1 cellular context compared by ENCODE assay signal in the genomic region with DNA sequence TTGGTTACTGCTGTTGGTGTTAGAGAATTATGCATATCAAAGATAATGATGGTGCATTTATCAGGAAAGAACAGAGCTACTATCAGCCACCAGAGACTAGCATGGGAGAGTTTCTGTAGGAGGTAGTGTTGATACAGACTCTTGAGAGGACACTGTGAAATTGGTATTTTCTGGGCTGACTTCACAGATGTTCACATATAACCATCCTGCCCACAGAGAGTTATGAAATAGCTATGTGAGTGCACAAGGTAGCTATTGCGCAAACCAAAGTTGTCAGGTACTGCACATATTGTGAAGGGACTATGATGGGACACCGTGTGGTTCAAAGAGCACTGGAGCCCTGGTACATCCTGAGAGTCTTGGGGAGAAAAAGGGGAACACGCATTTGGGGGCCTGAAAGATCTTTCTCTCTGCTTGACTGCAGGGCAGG.
A peak's percentile ranks its signal among the peaks of the same experiment; 100 is the strongest.
TF ChIP-seq lines count a peak whose summit lies in the region.

No MANE protein-coding gene starts in this region.

TF ChIP-seq in HepG2, 621 proteins besides CTCF, POLR2A, EP300 and RAD21 (continued from another document and continues in another):
- TF ChIP-seq, protein P1, sequence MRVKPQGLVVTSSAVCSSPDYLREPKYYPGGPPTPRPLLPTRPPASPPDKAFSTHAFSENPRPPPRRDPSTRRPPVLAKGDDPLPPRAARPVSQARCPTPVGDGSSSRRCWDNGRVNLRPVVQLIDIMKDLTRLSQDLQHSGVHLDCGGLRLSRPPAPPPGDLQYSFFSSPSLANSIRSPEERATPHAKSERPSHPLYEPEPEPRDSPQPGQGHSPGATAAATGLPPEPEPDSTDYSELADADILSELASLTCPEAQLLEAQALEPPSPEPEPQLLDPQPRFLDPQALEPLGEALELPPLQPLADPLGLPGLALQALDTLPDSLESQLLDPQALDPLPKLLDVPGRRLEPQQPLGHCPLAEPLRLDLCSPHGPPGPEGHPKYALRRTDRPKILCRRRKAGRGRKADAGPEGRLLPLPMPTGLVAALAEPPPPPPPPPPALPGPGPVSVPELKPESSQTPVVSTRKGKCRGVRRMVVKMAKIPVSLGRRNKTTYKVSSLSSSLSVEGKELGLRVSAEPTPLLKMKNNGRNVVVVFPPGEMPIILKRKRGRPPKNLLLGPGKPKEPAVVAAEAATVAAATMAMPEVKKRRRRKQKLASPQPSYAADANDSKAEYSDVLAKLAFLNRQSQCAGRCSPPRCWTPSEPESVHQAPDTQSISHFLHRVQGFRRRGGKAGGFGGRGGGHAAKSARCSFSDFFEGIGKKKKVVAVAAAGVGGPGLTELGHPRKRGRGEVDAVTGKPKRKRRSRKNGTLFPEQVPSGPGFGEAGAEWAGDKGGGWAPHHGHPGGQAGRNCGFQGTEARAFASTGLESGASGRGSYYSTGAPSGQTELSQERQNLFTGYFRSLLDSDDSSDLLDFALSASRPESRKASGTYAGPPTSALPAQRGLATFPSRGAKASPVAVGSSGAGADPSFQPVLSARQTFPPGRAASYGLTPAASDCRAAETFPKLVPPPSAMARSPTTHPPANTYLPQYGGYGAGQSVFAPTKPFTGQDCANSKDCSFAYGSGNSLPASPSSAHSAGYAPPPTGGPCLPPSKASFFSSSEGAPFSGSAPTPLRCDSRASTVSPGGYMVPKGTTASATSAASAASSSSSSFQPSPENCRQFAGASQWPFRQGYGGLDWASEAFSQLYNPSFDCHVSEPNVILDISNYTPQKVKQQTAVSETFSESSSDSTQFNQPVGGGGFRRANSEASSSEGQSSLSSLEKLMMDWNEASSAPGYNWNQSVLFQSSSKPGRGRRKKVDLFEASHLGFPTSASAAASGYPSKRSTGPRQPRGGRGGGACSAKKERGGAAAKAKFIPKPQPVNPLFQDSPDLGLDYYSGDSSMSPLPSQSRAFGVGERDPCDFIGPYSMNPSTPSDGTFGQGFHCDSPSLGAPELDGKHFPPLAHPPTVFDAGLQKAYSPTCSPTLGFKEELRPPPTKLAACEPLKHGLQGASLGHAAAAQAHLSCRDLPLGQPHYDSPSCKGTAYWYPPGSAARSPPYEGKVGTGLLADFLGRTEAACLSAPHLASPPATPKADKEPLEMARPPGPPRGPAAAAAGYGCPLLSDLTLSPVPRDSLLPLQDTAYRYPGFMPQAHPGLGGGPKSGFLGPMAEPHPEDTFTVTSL (CRISPR knock-in tag; IDR thresholded peaks at IDR 0.05; ENCODE audit: borderline replicate concordance), result peak; percentile 51; the same call in 1 of the 2 replicates
- TF ChIP-seq HNRNPK (IDR thresholded peaks at IDR 0.05; ENCODE audit: low read depth, low read length, poor library complexity, severe bottlenecking) (no peak), ZNF235 (CRISPR knock-in tag; IDR thresholded peaks at IDR 0.05; ENCODE audit: borderline replicate concordance) (no peak), SNAI1 (CRISPR knock-in tag; IDR thresholded peaks at IDR 0.05; ENCODE audit: borderline replicate concordance) (no peak), ZNF383 (CRISPR knock-in tag; IDR thresholded peaks at IDR 0.05; ENCODE audit: borderline replicate concordance) (no peak), TGIF2 (CRISPR knock-in tag; IDR thresholded peaks at IDR 0.05) (0 out of 2 replicates have a peak, but pooled peaks have one; percentile 51), MTF2 (CRISPR knock-in tag; IDR thresholded peaks at IDR 0.05; ENCODE audit: borderline replicate concordance) (no peak), TRIM24 (CRISPR knock-in tag; IDR thresholded peaks at IDR 0.05) (peak; percentile 68; the same call in 1 of the 2 replicates), TBL1XR1 (IDR thresholded peaks at IDR 0.05; ENCODE audit: borderline replicate concordance, low read length, partially characterized antibody) (no peak), SUZ12 (IDR thresholded peaks at IDR 0.05; ENCODE audit: low read depth, low read length) (no peak), TSC22D2 (CRISPR knock-in tag; IDR thresholded peaks at IDR 0.05; ENCODE audit: borderline replicate concordance) (no peak), SCMH1 (CRISPR knock-in tag; IDR thresholded peaks at IDR 0.05; ENCODE audit: borderline replicate concordance) (no peak), ZNF552 (CRISPR knock-in tag; IDR thresholded peaks at IDR 0.05; ENCODE audit: borderline replicate concordance) (0 out of 2 replicates have a peak, but pooled peaks have one; percentile 16), SP1 (IDR thresholded peaks at IDR 0.05) (no peak), SP1 (CRISPR knock-in tag; IDR thresholded peaks at IDR 0.05) (no peak), POGZ (CRISPR knock-in tag; IDR thresholded peaks at IDR 0.05) (peak; percentile 43; the same call in 1 of the 2 replicates), HHEX (CRISPR knock-in tag; IDR thresholded peaks at IDR 0.05) (no peak), HMG20A (CRISPR knock-in tag; IDR thresholded peaks at IDR 0.05; ENCODE audit: borderline replicate concordance) (peak; percentile 66; the same call in 1 of the 2 replicates), ZBTB20 (CRISPR knock-in tag; IDR thresholded peaks at IDR 0.05; ENCODE audit: borderline replicate concordance, low read depth) (peak; percentile 61; the same call in 1 of the 2 replicates), ZNF160 (CRISPR knock-in tag; IDR thresholded peaks at IDR 0.05) (no peak), ETV6 (CRISPR knock-in tag; conservative IDR thresholded peaks at IDR 0.05) (no peak), EZH2 (conservative IDR thresholded peaks at IDR 0.05; ENCODE audit: low read depth, low read length) (no peak), SMC3 (IDR thresholded peaks at IDR 0.05; ENCODE audit: low read length) (peak; percentile 22; the same call in 1 of the 2 replicates)
- TF ChIP-seq, protein P2, sequence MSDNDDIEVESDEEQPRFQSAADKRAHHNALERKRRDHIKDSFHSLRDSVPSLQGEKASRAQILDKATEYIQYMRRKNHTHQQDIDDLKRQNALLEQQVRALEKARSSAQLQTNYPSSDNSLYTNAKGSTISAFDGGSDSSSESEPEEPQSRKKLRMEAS (IDR thresholded peaks at IDR 0.05), result no peak
- TF ChIP-seq, protein P3, sequence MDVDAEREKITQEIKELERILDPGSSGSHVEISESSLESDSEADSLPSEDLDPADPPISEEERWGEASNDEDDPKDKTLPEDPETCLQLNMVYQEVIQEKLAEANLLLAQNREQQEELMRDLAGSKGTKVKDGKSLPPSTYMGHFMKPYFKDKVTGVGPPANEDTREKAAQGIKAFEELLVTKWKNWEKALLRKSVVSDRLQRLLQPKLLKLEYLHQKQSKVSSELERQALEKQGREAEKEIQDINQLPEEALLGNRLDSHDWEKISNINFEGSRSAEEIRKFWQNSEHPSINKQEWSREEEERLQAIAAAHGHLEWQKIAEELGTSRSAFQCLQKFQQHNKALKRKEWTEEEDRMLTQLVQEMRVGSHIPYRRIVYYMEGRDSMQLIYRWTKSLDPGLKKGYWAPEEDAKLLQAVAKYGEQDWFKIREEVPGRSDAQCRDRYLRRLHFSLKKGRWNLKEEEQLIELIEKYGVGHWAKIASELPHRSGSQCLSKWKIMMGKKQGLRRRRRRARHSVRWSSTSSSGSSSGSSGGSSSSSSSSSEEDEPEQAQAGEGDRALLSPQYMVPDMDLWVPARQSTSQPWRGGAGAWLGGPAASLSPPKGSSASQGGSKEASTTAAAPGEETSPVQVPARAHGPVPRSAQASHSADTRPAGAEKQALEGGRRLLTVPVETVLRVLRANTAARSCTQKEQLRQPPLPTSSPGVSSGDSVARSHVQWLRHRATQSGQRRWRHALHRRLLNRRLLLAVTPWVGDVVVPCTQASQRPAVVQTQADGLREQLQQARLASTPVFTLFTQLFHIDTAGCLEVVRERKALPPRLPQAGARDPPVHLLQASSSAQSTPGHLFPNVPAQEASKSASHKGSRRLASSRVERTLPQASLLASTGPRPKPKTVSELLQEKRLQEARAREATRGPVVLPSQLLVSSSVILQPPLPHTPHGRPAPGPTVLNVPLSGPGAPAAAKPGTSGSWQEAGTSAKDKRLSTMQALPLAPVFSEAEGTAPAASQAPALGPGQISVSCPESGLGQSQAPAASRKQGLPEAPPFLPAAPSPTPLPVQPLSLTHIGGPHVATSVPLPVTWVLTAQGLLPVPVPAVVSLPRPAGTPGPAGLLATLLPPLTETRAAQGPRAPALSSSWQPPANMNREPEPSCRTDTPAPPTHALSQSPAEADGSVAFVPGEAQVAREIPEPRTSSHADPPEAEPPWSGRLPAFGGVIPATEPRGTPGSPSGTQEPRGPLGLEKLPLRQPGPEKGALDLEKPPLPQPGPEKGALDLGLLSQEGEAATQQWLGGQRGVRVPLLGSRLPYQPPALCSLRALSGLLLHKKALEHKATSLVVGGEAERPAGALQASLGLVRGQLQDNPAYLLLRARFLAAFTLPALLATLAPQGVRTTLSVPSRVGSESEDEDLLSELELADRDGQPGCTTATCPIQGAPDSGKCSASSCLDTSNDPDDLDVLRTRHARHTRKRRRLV (CRISPR knock-in tag; IDR thresholded peaks at IDR 0.05), result no peak
- TF ChIP-seq, protein P4, sequence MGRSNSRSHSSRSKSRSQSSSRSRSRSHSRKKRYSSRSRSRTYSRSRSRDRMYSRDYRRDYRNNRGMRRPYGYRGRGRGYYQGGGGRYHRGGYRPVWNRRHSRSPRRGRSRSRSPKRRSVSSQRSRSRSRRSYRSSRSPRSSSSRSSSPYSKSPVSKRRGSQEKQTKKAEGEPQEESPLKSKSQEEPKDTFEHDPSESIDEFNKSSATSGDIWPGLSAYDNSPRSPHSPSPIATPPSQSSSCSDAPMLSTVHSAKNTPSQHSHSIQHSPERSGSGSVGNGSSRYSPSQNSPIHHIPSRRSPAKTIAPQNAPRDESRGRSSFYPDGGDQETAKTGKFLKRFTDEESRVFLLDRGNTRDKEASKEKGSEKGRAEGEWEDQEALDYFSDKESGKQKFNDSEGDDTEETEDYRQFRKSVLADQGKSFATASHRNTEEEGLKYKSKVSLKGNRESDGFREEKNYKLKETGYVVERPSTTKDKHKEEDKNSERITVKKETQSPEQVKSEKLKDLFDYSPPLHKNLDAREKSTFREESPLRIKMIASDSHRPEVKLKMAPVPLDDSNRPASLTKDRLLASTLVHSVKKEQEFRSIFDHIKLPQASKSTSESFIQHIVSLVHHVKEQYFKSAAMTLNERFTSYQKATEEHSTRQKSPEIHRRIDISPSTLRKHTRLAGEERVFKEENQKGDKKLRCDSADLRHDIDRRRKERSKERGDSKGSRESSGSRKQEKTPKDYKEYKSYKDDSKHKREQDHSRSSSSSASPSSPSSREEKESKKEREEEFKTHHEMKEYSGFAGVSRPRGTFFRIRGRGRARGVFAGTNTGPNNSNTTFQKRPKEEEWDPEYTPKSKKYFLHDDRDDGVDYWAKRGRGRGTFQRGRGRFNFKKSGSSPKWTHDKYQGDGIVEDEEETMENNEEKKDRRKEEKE (IDR thresholded peaks at IDR 0.05), result no peak
- TF ChIP-seq, protein P5, sequence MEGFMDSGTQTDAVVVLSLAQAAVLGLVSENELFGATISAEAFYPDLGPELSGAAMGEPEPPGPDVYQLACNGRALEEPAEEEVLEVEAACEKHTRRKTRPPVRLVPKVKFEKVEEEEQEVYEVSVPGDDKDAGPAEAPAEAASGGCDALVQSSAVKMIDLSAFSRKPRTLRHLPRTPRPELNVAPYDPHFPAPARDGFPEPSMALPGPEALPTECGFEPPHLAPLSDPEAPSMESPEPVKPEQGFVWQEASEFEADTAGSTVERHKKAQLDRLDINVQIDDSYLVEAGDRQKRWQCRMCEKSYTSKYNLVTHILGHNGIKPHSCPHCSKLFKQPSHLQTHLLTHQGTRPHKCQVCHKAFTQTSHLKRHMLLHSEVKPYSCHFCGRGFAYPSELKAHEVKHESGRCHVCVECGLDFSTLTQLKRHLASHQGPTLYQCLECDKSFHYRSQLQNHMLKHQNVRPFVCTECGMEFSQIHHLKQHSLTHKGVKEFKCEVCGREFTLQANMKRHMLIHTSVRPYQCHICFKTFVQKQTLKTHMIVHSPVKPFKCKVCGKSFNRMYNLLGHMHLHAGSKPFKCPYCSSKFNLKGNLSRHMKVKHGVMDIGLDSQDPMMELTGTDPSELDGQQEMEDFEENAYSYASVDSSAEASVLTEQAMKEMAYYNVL (CRISPR knock-in tag; IDR thresholded peaks at IDR 0.05; ENCODE audit: borderline replicate concordance), result no peak
- TF ChIP-seq, protein P6, sequence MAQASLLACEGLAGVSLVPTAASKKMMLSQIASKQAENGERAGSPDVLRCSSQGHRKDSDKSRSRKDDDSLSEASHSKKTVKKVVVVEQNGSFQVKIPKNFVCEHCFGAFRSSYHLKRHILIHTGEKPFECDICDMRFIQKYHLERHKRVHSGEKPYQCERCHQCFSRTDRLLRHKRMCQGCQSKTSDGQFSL (CRISPR knock-in tag; IDR thresholded peaks at IDR 0.05), result no peak
- TF ChIP-seq, protein P7, sequence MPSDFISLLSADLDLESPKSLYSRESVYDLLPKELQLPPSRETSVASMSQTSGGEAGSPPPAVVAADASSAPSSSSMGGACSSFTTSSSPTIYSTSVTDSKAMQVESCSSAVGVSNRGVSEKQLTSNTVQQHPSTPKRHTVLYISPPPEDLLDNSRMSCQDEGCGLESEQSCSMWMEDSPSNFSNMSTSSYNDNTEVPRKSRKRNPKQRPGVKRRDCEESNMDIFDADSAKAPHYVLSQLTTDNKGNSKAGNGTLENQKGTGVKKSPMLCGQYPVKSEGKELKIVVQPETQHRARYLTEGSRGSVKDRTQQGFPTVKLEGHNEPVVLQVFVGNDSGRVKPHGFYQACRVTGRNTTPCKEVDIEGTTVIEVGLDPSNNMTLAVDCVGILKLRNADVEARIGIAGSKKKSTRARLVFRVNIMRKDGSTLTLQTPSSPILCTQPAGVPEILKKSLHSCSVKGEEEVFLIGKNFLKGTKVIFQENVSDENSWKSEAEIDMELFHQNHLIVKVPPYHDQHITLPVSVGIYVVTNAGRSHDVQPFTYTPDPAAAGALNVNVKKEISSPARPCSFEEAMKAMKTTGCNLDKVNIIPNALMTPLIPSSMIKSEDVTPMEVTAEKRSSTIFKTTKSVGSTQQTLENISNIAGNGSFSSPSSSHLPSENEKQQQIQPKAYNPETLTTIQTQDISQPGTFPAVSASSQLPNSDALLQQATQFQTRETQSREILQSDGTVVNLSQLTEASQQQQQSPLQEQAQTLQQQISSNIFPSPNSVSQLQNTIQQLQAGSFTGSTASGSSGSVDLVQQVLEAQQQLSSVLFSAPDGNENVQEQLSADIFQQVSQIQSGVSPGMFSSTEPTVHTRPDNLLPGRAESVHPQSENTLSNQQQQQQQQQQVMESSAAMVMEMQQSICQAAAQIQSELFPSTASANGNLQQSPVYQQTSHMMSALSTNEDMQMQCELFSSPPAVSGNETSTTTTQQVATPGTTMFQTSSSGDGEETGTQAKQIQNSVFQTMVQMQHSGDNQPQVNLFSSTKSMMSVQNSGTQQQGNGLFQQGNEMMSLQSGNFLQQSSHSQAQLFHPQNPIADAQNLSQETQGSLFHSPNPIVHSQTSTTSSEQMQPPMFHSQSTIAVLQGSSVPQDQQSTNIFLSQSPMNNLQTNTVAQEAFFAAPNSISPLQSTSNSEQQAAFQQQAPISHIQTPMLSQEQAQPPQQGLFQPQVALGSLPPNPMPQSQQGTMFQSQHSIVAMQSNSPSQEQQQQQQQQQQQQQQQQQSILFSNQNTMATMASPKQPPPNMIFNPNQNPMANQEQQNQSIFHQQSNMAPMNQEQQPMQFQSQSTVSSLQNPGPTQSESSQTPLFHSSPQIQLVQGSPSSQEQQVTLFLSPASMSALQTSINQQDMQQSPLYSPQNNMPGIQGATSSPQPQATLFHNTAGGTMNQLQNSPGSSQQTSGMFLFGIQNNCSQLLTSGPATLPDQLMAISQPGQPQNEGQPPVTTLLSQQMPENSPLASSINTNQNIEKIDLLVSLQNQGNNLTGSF (CRISPR knock-in tag; IDR thresholded peaks at IDR 0.05), result no peak
- TF ChIP-seq, protein P8, sequence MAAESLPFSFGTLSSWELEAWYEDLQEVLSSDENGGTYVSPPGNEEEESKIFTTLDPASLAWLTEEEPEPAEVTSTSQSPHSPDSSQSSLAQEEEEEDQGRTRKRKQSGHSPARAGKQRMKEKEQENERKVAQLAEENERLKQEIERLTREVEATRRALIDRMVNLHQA (CRISPR knock-in tag; IDR thresholded peaks at IDR 0.05), result no peak
